Comparison of ENCODE assay signal across 19 cellular contexts in the genomic region with DNA sequence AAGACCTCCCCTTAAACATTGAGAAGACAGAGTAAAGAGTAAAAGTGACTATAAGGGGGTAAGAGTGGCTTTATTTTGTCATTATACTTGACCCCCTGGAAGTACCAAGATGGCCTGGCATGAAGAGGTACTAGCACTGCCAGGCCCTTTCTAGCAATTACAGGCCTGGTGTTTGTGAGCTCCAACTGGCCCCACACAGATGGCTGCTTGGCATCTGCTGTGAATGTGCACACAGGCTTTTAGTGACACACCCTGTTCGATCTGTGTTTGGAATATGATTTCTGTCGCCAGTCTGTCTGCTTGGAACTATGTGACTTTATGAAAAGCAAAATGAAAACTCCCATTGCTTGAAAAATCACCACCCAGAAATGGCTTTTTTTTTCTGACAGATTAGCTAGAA.
A peak's percentile ranks its signal among the peaks of the same experiment; 100 is the strongest.
DNase-seq lines count a peak whose midpoint lies in the region; ATAC-seq, FAIRE-seq and TF ChIP-seq lines count a peak whose summit lies in the region.
"Had no signal": no experiment of that assay in that cellular context is flagged by ENCODE, and none has a peak within 500 bp of the region (broad histone marks: within the 10 kb centered on the region; RNA-seq: fewer than 3 reads in every experiment).

No MANE protein-coding gene starts in this region.

- no peaks in the 10 kb centered on the region for H3K36me3 ChIP-seq in BE2C

- no peak for ATAC-seq in GM21423 (IDR thresholded peaks at IDR 0.05; ENCODE audit: unreplicated experiment)
- ATAC-seq in GM21367 (IDR thresholded peaks at IDR 0.05; ENCODE audit: unreplicated experiment), result no peak
- ATAC-seq: GM23338, HCT116 had no signal

- no peak overlapping the region for H3K4me3 ChIP-seq in BE2C (ENCODE audit: low read depth, low read length)
- H3K4me3 ChIP-seq: GM23338 had no signal

- no peak for FAIRE-seq in GM12891 (lab: Jason Lieb, UNC)
- FAIRE-seq: G401.6, GM18507 had no signal

- H3K9me3 ChIP-seq in BE2C, result no peaks in the 10 kb centered on the region

- TF ChIP-seq POLR2A in GM12891 (IDR thresholded peaks at IDR 0.05; ENCODE audit: low read depth, low read length), result no peak

- TF ChIP-seq CTCF in BE2C (IDR thresholded peaks at IDR 0.05; ENCODE audit: low read depth, low read length), result no peak

- no peaks in the 10 kb centered on the region for H3K4me1 ChIP-seq in BE2C

- H3K27me3 ChIP-seq in BE2C, result no peaks in the 10 kb centered on the region

- peak; percentile 9 for DNase-seq in AG20443 (ENCODE audit: low spot score)
- peak; percentile 24 for DNase-seq in BE2C
- DNase-seq in NCI-H524 (lab: John Stamatoyannopoulos, UW), result peak; percentile 2 to 68
- peak; percentile 36 for DNase-seq in cerebellum (ENCODE audit: low spot score)
- DNase-seq in activated CD4-positive, alpha-beta T cell treated with anti-CD3 and anti-CD28 coated beads, Interleukin-2, amount 50 U/mL, for 4 hours, result no peak
- no peak for DNase-seq in GM12891 (ENCODE audit: insufficient read length, low spot score)
- DNase-seq: ACHN; Calu3; CD4-positive, alpha-beta T cell; DMS79 treated with DMSO at 0.1 percent for 48 hours; NCI-H1105; NCI-H1930; SHP77 had no signal

TF ChIP-seq in GM12891, 5 proteins besides CTCF, POLR2A, EP300 and RAD21:
- no peak for TF ChIP-seq POLR2AphosphoS5 (IDR thresholded peaks at IDR 0.05; ENCODE audit: low read depth, low read length)
- TF ChIP-seq SPI1 (IDR thresholded peaks at IDR 0.05; ENCODE audit: low read depth, low read length), result no peak
- TF ChIP-seq POU2F2 (IDR thresholded peaks at IDR 0.05; ENCODE audit: low read depth, low read length), result no peak
- TF ChIP-seq PAX5 (IDR thresholded peaks at IDR 0.05; ENCODE audit: insufficient read depth, low read length, severe bottlenecking), result no peak
- TF ChIP-seq TAF1 (IDR thresholded peaks at IDR 0.05; ENCODE audit: low read depth, low read length), result no peak
TF ChIP-seq in GM12891: peak in this region for 0.

Comparison
In these comparisons a context has a peak if more than half of its experiments do, and no peak if none do; other contexts are left out.
1. DNase-seq: peak in AG20443 (single experiment), BE2C (single experiment), NCI-H524 (2 of 2) and cerebellum (single experiment); none in activated CD4-positive, alpha-beta T cell treated with anti-CD3 and anti-CD28 coated beads, Interleukin-2, amount 50 U/mL, for 4 hours (0 of 2) and GM12891 (single experiment).